Comparison of ENCODE assay signal across 8 cellular contexts in the genomic region with DNA sequence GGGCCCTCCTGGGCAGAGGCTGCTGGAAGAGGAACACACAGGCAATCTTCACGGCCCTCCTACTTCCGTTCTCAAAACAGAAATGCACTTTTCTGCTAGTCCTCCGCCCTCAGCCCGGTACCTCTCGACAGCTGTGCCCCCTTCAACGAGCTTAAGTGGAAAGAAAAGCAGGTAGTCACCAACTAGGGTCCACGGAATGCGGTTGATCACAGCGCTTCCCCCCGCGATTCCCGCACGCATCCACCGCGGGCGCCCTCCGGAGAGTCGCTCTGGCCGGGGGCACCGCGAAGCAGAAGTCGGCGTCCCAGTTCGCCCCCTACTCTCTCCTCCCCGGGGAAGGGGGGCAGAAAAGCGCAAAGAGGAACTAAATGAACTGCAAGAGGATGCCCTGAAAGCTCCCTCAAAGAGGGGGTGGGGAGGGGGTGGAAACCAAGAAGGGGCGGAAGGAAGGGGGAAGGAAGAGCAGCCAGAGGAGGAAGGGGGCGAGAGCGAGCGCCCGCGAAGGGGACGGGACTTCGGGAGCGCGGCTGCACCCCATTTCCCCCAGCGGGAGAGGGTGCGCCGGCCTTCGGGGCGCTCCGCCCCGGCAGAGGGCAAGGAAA. TPM values are rescaled to one million over a fixed set of nuclear protein-coding genes. Genes with fewer than 3 reads are reported as not detected.
DNase-seq lines count a peak whose midpoint lies in the region; ATAC-seq and TF ChIP-seq lines count a peak whose summit lies in the region.

No MANE protein-coding gene starts in this region.

- no peaks in the 10 kb centered on the region for H3K27me3 ChIP-seq in brain microvascular endothelial cell (replicated peaks)
- no peaks in the 10 kb centered on the region for H3K27me3 ChIP-seq in spleen (replicated peaks in 1 of 7)

- H3K9me3 ChIP-seq in spleen: no peaks in the 10 kb centered on the region

- TF ChIP-seq POLR2A in spleen (IDR thresholded peaks at IDR 0.05): no peak

- peaks cover 27 to 80% (median 47%) of the 10 kb centered on the region in 6 donors for H3K4me1 ChIP-seq in spleen

- in situ Hi-C loops in Caki2 (cut with HindIII; ENCODE audit: low pct_unique_long_range_greater_than_20kb, low sequenced_read_pairs): no loop called here
- in situ Hi-C loops in brain microvascular endothelial cell (cut with HindIII; ENCODE audit: low pct_ligation_motif_present, low sequenced_read_pairs): no loop called here

- intact Hi-C loops in spleen (cut with DNase I; ENCODE audit: low total_unique reads): no loop called here

- H3K36me3 ChIP-seq in brain microvascular endothelial cell (replicated peaks) (no peaks in the 10 kb centered on the region), spleen (no peaks in the 10 kb centered on the region)

- H3K27ac ChIP-seq in brain microvascular endothelial cell: peak overlapping the region; percentile 71
- peak overlapping the region; percentile 96 to 100 (median 98) for H3K27ac ChIP-seq in spleen

- ATAC-seq in GM21526 (IDR thresholded peaks at IDR 0.05; ENCODE audit: low FRiP score, unreplicated experiment): peak; percentile 8

- H3K4me3 ChIP-seq in brain microvascular endothelial cell (ENCODE audit: low read depth, low read length) (peak overlapping the region; percentile 90), spleen (peak overlapping the region; percentile 87 to 99 (median 96))

- peak; percentile 57 for DNase-seq in Caki2 (ENCODE audit: low read depth)
- peak; percentile 51 for DNase-seq in LHCN-M2 (ENCODE audit: low read depth)
- peak; percentile 76 for DNase-seq in UCSD-AML1 (lab: John Stamatoyannopoulos, UW; ENCODE audit: unreplicated experiment)
- peak; percentile 25 for DNase-seq in brain microvascular endothelial cell
- DNase-seq in iPS-NIHi11 (ENCODE audit: low spot score): peak; percentile 60
- peak; percentile 91 for DNase-seq in spleen
- DNase-seq in NCI-H446 treated with DMSO at 0.1 percent for 48 hours (lab: John Stamatoyannopoulos, UW): no peak

- WGBS in spleen, 5 donors: 0 to 1% (median 0%) methylated on average over 33 to 43 of the region's 43 CpGs

- TF ChIP-seq CTCF in brain microvascular endothelial cell (IDR thresholded peaks at IDR 0.05; ENCODE audit: low read depth, low read length, missing control alignments) (no peak), spleen (IDR thresholded peaks at IDR 0.05 in 8 of 11, conservative IDR thresholded peaks at IDR 0.05 in 3 of 11) (peak in 1 of 11 experiments; percentile 4)

RNA-seq across cellular contexts. Expression of gene ACAP2, which starts 0.7 kb away (rescaled TPM):
- 18.7 and 19.8 TPM in 2 replicates for total RNA-seq in Caki2 (2014; rRNA removed; shearing (Covaris generic); ENCODE audit: low replicate concordance)
- total RNA-seq in LHCN-M2 (2014; rRNA removed) (34.9 and 42.3 TPM in 2 replicates), spleen (100 to 1,000 TPM in 4 of 7 donors, 10 to 100 TPM in 3; 90.1 to 127 (median 108) TPM)
- polyA plus RNA-seq in LHCN-M2 (2012): 5.8 TPM
- polyA plus RNA-seq in spleen: 10 to 100 TPM; 11.2 to 15.7 (median 14.0) TPM
